In the genomic region with DNA sequence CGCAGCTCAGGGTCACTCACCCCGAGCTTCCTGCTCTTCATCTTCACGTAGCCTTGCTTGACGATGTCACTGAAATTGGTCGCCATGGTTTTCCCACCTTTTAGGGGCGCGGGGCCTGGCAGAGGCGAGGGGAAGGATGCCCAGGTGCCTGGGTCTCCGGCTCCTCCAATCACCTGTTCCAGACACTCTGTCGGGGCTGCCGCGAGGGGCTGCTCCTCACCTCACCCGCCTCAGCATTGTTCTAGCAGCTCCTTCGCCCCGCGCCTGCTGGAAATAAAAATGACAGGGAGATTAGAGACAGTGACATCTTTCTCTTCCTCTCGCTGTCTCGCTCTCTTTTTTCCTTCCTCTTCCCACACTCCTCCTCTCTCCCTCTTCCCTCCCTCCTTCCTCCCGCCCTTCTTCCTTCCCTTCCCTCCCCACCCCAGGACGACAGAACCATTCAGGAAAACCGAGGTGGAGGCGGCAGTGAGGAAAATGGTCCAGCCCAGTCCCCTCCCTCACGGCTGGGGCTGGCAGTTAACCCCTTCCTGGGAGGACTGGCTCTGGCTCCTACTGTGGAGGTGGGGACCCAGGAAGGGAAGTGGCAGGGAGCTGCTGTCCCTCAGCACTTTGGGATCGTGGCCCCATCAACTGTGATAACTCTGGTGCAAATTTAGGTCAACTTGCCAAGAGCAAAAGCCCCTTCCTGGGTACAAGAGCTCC, we compare ENCODE assay signal across 1 cellular context.
TF ChIP-seq lines count a peak whose summit lies in the region.

No MANE protein-coding gene starts in this region.

TF ChIP-seq in HepG2, 621 proteins besides CTCF, POLR2A, EP300 and RAD21 (continued from another document and continues in another):
- TF ChIP-seq, protein P1, sequence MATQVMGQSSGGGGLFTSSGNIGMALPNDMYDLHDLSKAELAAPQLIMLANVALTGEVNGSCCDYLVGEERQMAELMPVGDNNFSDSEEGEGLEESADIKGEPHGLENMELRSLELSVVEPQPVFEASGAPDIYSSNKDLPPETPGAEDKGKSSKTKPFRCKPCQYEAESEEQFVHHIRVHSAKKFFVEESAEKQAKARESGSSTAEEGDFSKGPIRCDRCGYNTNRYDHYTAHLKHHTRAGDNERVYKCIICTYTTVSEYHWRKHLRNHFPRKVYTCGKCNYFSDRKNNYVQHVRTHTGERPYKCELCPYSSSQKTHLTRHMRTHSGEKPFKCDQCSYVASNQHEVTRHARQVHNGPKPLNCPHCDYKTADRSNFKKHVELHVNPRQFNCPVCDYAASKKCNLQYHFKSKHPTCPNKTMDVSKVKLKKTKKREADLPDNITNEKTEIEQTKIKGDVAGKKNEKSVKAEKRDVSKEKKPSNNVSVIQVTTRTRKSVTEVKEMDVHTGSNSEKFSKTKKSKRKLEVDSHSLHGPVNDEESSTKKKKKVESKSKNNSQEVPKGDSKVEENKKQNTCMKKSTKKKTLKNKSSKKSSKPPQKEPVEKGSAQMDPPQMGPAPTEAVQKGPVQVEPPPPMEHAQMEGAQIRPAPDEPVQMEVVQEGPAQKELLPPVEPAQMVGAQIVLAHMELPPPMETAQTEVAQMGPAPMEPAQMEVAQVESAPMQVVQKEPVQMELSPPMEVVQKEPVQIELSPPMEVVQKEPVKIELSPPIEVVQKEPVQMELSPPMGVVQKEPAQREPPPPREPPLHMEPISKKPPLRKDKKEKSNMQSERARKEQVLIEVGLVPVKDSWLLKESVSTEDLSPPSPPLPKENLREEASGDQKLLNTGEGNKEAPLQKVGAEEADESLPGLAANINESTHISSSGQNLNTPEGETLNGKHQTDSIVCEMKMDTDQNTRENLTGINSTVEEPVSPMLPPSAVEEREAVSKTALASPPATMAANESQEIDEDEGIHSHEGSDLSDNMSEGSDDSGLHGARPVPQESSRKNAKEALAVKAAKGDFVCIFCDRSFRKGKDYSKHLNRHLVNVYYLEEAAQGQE (IDR thresholded peaks at IDR 0.05; ENCODE audit: borderline replicate concordance in 1 of 2, low read depth in 1 of 2, low read length in 2 of 2): peak in 1 of 2 experiments; percentile 18; a peak in 1 of 4 replicates
- 0 out of 2 replicates have a peak, but pooled peaks have one; percentile 33 for TF ChIP-seq ZNF709 (CRISPR knock-in tag; IDR thresholded peaks at IDR 0.05)
- TF ChIP-seq ELF4 (CRISPR knock-in tag; IDR thresholded peaks at IDR 0.05; ENCODE audit: borderline replicate concordance): no peak
- TF ChIP-seq RBFOX2 (IDR thresholded peaks at IDR 0.05; ENCODE audit: low read depth, low read length): peak; percentile 40
- TF ChIP-seq GTF3A (CRISPR knock-in tag; conservative IDR thresholded peaks at IDR 0.05): no peak
- TF ChIP-seq NFKB2 (CRISPR knock-in tag; IDR thresholded peaks at IDR 0.05; ENCODE audit: borderline replicate concordance): peak; percentile 11; the same call in 1 of the 2 replicates
- TF ChIP-seq, protein P2, sequence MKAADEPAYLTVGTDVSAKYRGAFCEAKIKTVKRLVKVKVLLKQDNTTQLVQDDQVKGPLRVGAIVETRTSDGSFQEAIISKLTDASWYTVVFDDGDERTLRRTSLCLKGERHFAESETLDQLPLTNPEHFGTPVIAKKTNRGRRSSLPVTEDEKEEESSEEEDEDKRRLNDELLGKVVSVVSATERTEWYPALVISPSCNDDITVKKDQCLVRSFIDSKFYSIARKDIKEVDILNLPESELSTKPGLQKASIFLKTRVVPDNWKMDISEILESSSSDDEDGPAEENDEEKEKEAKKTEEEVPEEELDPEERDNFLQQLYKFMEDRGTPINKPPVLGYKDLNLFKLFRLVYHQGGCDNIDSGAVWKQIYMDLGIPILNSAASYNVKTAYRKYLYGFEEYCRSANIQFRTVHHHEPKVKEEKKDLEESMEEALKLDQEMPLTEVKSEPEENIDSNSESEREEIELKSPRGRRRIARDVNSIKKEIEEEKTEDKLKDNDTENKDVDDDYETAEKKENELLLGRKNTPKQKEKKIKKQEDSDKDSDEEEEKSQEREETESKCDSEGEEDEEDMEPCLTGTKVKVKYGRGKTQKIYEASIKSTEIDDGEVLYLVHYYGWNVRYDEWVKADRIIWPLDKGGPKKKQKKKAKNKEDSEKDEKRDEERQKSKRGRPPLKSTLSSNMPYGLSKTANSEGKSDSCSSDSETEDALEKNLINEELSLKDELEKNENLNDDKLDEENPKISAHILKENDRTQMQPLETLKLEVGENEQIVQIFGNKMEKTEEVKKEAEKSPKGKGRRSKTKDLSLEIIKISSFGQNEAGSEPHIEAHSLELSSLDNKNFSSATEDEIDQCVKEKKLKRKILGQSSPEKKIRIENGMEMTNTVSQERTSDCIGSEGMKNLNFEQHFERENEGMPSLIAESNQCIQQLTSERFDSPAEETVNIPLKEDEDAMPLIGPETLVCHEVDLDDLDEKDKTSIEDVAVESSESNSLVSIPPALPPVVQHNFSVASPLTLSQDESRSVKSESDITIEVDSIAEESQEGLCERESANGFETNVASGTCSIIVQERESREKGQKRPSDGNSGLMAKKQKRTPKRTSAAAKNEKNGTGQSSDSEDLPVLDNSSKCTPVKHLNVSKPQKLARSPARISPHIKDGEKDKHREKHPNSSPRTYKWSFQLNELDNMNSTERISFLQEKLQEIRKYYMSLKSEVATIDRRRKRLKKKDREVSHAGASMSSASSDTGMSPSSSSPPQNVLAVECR (CRISPR knock-in tag; IDR thresholded peaks at IDR 0.05; ENCODE audit: borderline replicate concordance): peak; percentile 26; the same call in 1 of the 2 replicates
- TF ChIP-seq KDM2A (CRISPR knock-in tag; IDR thresholded peaks at IDR 0.05; ENCODE audit: borderline replicate concordance, low read depth): peak; percentile 29; the same call in 1 of the 2 replicates
- peak; percentile 99 for TF ChIP-seq ZNF652 (CRISPR knock-in tag; IDR thresholded peaks at IDR 0.05; ENCODE audit: borderline replicate concordance, low read depth)
- TF ChIP-seq HOXA3 (CRISPR knock-in tag; IDR thresholded peaks at IDR 0.05): 0 out of 2 replicates have a peak, but pooled peaks have one; percentile 17
- TF ChIP-seq HOXA5 (CRISPR knock-in tag; IDR thresholded peaks at IDR 0.05): no peak
- TF ChIP-seq NONO (IDR thresholded peaks at IDR 0.05): no peak
- TF ChIP-seq NONO (CRISPR knock-in tag; conservative IDR thresholded peaks at IDR 0.05): peak; percentile 34; the same call in 1 of the 2 replicates
- no peak for TF ChIP-seq MED8 (CRISPR knock-in tag; IDR thresholded peaks at IDR 0.05; ENCODE audit: insufficient replicate concordance)
- TF ChIP-seq, protein P3, sequence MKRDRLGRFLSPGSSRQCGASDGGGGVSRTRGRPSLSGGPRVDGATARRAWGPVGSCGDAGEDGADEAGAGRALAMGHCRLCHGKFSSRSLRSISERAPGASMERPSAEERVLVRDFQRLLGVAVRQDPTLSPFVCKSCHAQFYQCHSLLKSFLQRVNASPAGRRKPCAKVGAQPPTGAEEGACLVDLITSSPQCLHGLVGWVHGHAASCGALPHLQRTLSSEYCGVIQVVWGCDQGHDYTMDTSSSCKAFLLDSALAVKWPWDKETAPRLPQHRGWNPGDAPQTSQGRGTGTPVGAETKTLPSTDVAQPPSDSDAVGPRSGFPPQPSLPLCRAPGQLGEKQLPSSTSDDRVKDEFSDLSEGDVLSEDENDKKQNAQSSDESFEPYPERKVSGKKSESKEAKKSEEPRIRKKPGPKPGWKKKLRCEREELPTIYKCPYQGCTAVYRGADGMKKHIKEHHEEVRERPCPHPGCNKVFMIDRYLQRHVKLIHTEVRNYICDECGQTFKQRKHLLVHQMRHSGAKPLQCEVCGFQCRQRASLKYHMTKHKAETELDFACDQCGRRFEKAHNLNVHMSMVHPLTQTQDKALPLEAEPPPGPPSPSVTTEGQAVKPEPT (CRISPR knock-in tag; IDR thresholded peaks at IDR 0.05; ENCODE audit: low read depth): no peak
- no peak for TF ChIP-seq SMAD1 (CRISPR knock-in tag; IDR thresholded peaks at IDR 0.05; ENCODE audit: borderline replicate concordance, low read depth)
- no peak for TF ChIP-seq RBM39 (IDR thresholded peaks at IDR 0.05; ENCODE audit: low read depth, low read length, poor library complexity, severe bottlenecking)
- TF ChIP-seq, protein P4, sequence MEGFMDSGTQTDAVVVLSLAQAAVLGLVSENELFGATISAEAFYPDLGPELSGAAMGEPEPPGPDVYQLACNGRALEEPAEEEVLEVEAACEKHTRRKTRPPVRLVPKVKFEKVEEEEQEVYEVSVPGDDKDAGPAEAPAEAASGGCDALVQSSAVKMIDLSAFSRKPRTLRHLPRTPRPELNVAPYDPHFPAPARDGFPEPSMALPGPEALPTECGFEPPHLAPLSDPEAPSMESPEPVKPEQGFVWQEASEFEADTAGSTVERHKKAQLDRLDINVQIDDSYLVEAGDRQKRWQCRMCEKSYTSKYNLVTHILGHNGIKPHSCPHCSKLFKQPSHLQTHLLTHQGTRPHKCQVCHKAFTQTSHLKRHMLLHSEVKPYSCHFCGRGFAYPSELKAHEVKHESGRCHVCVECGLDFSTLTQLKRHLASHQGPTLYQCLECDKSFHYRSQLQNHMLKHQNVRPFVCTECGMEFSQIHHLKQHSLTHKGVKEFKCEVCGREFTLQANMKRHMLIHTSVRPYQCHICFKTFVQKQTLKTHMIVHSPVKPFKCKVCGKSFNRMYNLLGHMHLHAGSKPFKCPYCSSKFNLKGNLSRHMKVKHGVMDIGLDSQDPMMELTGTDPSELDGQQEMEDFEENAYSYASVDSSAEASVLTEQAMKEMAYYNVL (CRISPR knock-in tag; IDR thresholded peaks at IDR 0.05; ENCODE audit: borderline replicate concordance): peak; percentile 76
- TF ChIP-seq MED13 (CRISPR knock-in tag; IDR thresholded peaks at IDR 0.05): 0 out of 2 replicates have a peak, but pooled peaks have one; percentile 1
- TF ChIP-seq ZBTB38 (CRISPR knock-in tag; IDR thresholded peaks at IDR 0.05): peak; percentile 68
- TF ChIP-seq, protein P5, sequence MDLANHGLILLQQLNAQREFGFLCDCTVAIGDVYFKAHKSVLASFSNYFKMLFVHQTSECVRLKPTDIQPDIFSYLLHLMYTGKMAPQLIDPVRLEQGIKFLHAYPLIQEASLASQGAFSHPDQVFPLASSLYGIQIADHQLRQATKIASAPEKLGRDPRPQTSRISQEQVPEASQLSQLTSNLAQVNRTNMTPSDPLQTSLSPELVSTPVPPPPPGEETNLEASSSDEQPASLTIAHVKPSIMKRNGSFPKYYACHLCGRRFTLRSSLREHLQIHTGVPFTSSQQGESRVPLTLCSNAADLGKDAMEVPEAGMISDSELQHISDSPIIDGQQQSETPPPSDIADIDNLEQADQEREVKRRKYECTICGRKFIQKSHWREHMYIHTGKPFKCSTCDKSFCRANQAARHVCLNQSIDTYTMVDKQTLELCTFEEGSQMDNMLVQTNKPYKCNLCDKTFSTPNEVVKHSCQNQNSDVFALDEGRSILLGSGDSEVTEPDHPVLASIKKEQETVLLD (CRISPR knock-in tag; IDR thresholded peaks at IDR 0.05; ENCODE audit: low read depth): 0 out of 2 replicates have a peak, but pooled peaks have one; percentile 4
- peak; percentile 16; the same call in 1 of the 2 replicates for TF ChIP-seq BRD4 (CRISPR knock-in tag; IDR thresholded peaks at IDR 0.05)
- TF ChIP-seq ZBTB20 (CRISPR knock-in tag; IDR thresholded peaks at IDR 0.05; ENCODE audit: borderline replicate concordance, low read depth): no peak
- TF ChIP-seq, protein P6, sequence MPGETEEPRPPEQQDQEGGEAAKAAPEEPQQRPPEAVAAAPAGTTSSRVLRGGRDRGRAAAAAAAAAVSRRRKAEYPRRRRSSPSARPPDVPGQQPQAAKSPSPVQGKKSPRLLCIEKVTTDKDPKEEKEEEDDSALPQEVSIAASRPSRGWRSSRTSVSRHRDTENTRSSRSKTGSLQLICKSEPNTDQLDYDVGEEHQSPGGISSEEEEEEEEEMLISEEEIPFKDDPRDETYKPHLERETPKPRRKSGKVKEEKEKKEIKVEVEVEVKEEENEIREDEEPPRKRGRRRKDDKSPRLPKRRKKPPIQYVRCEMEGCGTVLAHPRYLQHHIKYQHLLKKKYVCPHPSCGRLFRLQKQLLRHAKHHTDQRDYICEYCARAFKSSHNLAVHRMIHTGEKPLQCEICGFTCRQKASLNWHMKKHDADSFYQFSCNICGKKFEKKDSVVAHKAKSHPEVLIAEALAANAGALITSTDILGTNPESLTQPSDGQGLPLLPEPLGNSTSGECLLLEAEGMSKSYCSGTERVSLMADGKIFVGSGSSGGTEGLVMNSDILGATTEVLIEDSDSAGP (CRISPR knock-in tag; IDR thresholded peaks at IDR 0.05; ENCODE audit: borderline replicate concordance): peak; percentile 37; the same call in 1 of the 2 replicates
- 0 out of 2 replicates have a peak, but pooled peaks have one; percentile 15 for TF ChIP-seq SP5 (CRISPR knock-in tag; IDR thresholded peaks at IDR 0.05; ENCODE audit: borderline replicate concordance, low read depth)
- 0 out of 2 replicates have a peak, but pooled peaks have one; percentile 15 for TF ChIP-seq ZNF274 (CRISPR knock-in tag; IDR thresholded peaks at IDR 0.05)
- peak; percentile 51 for TF ChIP-seq PCBP1 (IDR thresholded peaks at IDR 0.05; ENCODE audit: borderline replicate concordance, low read depth, low read length)
- TF ChIP-seq ZNF761 (CRISPR knock-in tag; conservative IDR thresholded peaks at IDR 0.05): no peak
- TF ChIP-seq, protein P7, sequence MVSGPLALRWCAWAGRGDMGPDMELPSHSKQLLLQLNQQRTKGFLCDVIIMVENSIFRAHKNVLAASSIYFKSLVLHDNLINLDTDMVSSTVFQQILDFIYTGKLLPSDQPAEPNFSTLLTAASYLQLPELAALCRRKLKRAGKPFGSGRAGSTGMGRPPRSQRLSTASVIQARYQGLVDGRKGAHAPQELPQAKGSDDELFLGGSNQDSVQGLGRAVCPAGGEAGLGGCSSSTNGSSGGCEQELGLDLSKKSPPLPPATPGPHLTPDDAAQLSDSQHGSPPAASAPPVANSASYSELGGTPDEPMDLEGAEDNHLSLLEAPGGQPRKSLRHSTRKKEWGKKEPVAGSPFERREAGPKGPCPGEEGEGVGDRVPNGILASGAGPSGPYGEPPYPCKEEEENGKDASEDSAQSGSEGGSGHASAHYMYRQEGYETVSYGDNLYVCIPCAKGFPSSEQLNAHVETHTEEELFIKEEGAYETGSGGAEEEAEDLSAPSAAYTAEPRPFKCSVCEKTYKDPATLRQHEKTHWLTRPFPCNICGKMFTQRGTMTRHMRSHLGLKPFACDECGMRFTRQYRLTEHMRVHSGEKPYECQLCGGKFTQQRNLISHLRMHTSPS (CRISPR knock-in tag; IDR thresholded peaks at IDR 0.05; ENCODE audit: low read depth): peak; percentile 6; the same call in 1 of the 2 replicates
- TF ChIP-seq PCBP2 (optimal IDR thresholded peaks at IDR 0.05; ENCODE audit: low read depth, low read length, poor library complexity, severe bottlenecking): peak; percentile 95
- 0 out of 2 replicates have a peak, but pooled peaks have one; percentile 25 for TF ChIP-seq DR1 (CRISPR knock-in tag; IDR thresholded peaks at IDR 0.05)
- TF ChIP-seq RELA (CRISPR knock-in tag; IDR thresholded peaks at IDR 0.05): 0 out of 2 replicates have a peak, but pooled peaks have one; percentile 22
- TF ChIP-seq ZSCAN25 (CRISPR knock-in tag; IDR thresholded peaks at IDR 0.05): peak; percentile 6; the same call in 1 of the 2 replicates
- TF ChIP-seq, protein P8, sequence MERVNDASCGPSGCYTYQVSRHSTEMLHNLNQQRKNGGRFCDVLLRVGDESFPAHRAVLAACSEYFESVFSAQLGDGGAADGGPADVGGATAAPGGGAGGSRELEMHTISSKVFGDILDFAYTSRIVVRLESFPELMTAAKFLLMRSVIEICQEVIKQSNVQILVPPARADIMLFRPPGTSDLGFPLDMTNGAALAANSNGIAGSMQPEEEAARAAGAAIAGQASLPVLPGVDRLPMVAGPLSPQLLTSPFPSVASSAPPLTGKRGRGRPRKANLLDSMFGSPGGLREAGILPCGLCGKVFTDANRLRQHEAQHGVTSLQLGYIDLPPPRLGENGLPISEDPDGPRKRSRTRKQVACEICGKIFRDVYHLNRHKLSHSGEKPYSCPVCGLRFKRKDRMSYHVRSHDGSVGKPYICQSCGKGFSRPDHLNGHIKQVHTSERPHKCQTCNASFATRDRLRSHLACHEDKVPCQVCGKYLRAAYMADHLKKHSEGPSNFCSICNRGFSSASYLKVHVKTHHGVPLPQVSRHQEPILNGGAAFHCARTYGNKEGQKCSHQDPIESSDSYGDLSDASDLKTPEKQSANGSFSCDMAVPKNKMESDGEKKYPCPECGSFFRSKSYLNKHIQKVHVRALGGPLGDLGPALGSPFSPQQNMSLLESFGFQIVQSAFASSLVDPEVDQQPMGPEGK (CRISPR knock-in tag; IDR thresholded peaks at IDR 0.05): peak; percentile 69
- peak; percentile 47; the same call in 1 of the 2 replicates for TF ChIP-seq ZNF777 (CRISPR knock-in tag; IDR thresholded peaks at IDR 0.05)
